ENCODE assay signal across 14 cellular contexts in the genomic region with DNA sequence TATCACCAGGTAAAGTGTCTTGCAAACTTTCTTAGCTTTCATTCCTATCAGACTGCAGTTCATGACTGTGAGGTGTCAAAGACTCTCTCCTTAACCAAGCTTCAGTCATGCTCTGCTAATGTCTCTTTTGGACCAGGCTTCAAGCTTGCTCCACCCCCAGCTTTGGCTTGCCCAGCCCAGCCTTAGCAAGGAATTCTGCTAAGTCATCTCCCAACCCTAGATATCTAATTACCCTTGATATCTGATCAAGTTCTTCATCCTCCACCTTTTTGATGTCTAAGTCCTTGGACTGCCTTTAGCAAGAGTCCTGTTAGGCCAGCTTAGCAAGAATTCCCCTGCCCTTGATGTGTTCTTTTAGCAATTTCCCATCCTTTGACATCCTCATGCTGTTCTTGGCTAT.
DNase-seq lines count a peak whose midpoint lies in the region; ATAC-seq and TF ChIP-seq lines count a peak whose summit lies in the region.
"Had no signal": no experiment of that assay in that cellular context is flagged by ENCODE, and none has a peak within 500 bp of the region (broad histone marks: within the 10 kb centered on the region; RNA-seq: fewer than 3 reads in every experiment).

No MANE protein-coding gene starts in this region.

- no peak overlapping the region for H3K4ac ChIP-seq in mesendoderm (ENCODE audit: low read depth, low read length)

- peaks cover 10% of the 10 kb centered on the region; the same call in 1 of the 2 replicates for H3F3A ChIP-seq in DOHH2 (ENCODE audit: control insufficient read depth, insufficient read depth)

- TF ChIP-seq CTCF in DOHH2 (IDR thresholded peaks at IDR 0.05; ENCODE audit: low read depth, low read length, poor library complexity, severe bottlenecking), result no peak
- TF ChIP-seq CTCF in brain microvascular endothelial cell (IDR thresholded peaks at IDR 0.05; ENCODE audit: low read depth, low read length, missing control alignments), result no peak

- no peak overlapping the region for H3K4me3 Mint-ChIP-seq in activated naive CD8-positive, alpha-beta T cell treated with anti-CD3 and anti-CD28 coated beads for 36 hours
- H3K4me3 Mint-ChIP-seq in natural killer cell treated with Interleukin-12 subunit alpha and Interleukin-12 subunit beta and Interleukin-15 and Interleukin-18, amount 100 ng/mL, for 72 hours, result no peak overlapping the region
- H3K4me3 Mint-ChIP-seq: nephron had no signal

- H3K36me3 ChIP-seq in DOHH2 (ENCODE audit: control insufficient read depth, low read length) (peaks cover 9% of the 10 kb centered on the region), brain microvascular endothelial cell (replicated peaks) (no peaks in the 10 kb centered on the region), mesendoderm (ENCODE audit: control insufficient read depth, insufficient read depth, low read length) (no peaks in the 10 kb centered on the region)

- peak overlapping the region; percentile 22 for H3K4me2 ChIP-seq in DOHH2 (ENCODE audit: low read length)
- H3K4me2 ChIP-seq in mesendoderm (ENCODE audit: low read length), result no peak overlapping the region

- H3K23ac ChIP-seq in mesendoderm (ENCODE audit: low read length), result no peak overlapping the region

- no peak overlapping the region for H2BK15ac ChIP-seq in mesendoderm (replicated peaks; ENCODE audit: low read depth)

- H3K4me3 ChIP-seq in DOHH2 (ENCODE audit: low read length), result no peak overlapping the region
- no peak overlapping the region for H3K4me3 ChIP-seq in brain microvascular endothelial cell (ENCODE audit: low read depth, low read length)
- H3K4me3 ChIP-seq in mesendoderm (ENCODE audit: low read length), result no peak overlapping the region
- H3K4me3 ChIP-seq: skin epidermis had no signal

- no peaks in the 10 kb centered on the region for H3K27me3 ChIP-seq in DOHH2 (ENCODE audit: control insufficient read depth, low read length)
- no peaks in the 10 kb centered on the region for H3K27me3 ChIP-seq in brain microvascular endothelial cell (replicated peaks)
- no peaks in the 10 kb centered on the region for H3K27me3 ChIP-seq in mesendoderm (ENCODE audit: insufficient read depth, low read length, poor library complexity)

- H2BK120ac ChIP-seq in mesendoderm (ENCODE audit: low read depth, low read length), result no peak overlapping the region

- no peaks in the 10 kb centered on the region for H3K9me3 ChIP-seq in DOHH2 (ENCODE audit: control insufficient read depth, insufficient read depth, low read length)

- H3K79me2 ChIP-seq in DOHH2 (ENCODE audit: control insufficient read depth, low read length), result peaks cover 52% of the 10 kb centered on the region
- no peaks in the 10 kb centered on the region for H3K79me2 ChIP-seq in mesendoderm (ENCODE audit: control insufficient read depth, insufficient read depth, low read length)

- in situ Hi-C loops in brain microvascular endothelial cell (cut with HindIII; ENCODE audit: low pct_ligation_motif_present, low sequenced_read_pairs), result no loop called here

- H4K5ac ChIP-seq in mesendoderm (ENCODE audit: low read length), result no peak overlapping the region

- no peaks in the 10 kb centered on the region for H3K4me1 Mint-ChIP-seq in activated naive CD8-positive, alpha-beta T cell treated with anti-CD3 and anti-CD28 coated beads for 36 hours
- H3K4me1 Mint-ChIP-seq in natural killer cell treated with Interleukin-12 subunit alpha and Interleukin-12 subunit beta and Interleukin-15 and Interleukin-18, amount 100 ng/mL, for 72 hours (ENCODE audit: low read depth in 2 of 2), result no peaks in the 10 kb centered on the region

- H3K79me1 ChIP-seq in mesendoderm (ENCODE audit: low read length), result peaks cover 3% of the 10 kb centered on the region

- H3K9me2 ChIP-seq in DOHH2 (replicated peaks; ENCODE audit: control insufficient read depth, low read length), result no peaks in the 10 kb centered on the region

- H3K18ac ChIP-seq in mesendoderm (ENCODE audit: low read length), result no peak overlapping the region

- no peaks in the 10 kb centered on the region for H3K9me3 Mint-ChIP-seq in activated naive CD8-positive, alpha-beta T cell treated with anti-CD3 and anti-CD28 coated beads for 36 hours
- no peaks in the 10 kb centered on the region for H3K9me3 Mint-ChIP-seq in natural killer cell treated with Interleukin-12 subunit alpha and Interleukin-12 subunit beta and Interleukin-15 and Interleukin-18, amount 100 ng/mL, for 72 hours
- H3K9me3 Mint-ChIP-seq: activated T-helper 2 cell treated with anti-CD3 and anti-CD28 coated beads, Interferon-gamma antibody, Interleukin-2, Interleukin-4, amounts not matched to agents 10 μg/mL and 5 μg/mL and 100 μg/mL, durations not matched to agents 14 hours and 24 hours and 36 hours; nephron had no signal

- no peak overlapping the region for H3K27ac Mint-ChIP-seq in activated naive CD8-positive, alpha-beta T cell treated with anti-CD3 and anti-CD28 coated beads for 36 hours
- H3K27ac Mint-ChIP-seq in natural killer cell treated with Interleukin-12 subunit alpha and Interleukin-12 subunit beta and Interleukin-15 and Interleukin-18, amount 100 ng/mL, for 72 hours, result no peak overlapping the region
- H3K27ac Mint-ChIP-seq: activated T-helper 2 cell treated with anti-CD3 and anti-CD28 coated beads, Interferon-gamma antibody, Interleukin-2, Interleukin-4, amounts not matched to agents 10 μg/mL and 5 μg/mL and 100 μg/mL, durations not matched to agents 14 hours and 24 hours and 36 hours had no signal

- H3K27ac ChIP-seq in DOHH2 (ENCODE audit: low read depth, low read length) (peak overlapping the region; percentile 40), brain microvascular endothelial cell (no peak overlapping the region), mesendoderm (ENCODE audit: low read depth, low read length) (no peak overlapping the region)
- H3K27ac ChIP-seq: skin epidermis had no signal

- no peak for ATAC-seq in HG02623 (IDR thresholded peaks at IDR 0.05; ENCODE audit: unreplicated experiment)
- ATAC-seq in natural killer cell treated with Interleukin-12 subunit alpha and Interleukin-12 subunit beta and Interleukin-15 and Interleukin-18, amount 100 ng/mL, for 72 hours, result no peak

- no peak overlapping the region for H2AK5ac ChIP-seq in mesendoderm (ENCODE audit: low read length)

- H3K9ac ChIP-seq in mesendoderm (ENCODE audit: low read length), result no peak overlapping the region

- H4K20me1 ChIP-seq in DOHH2 (ENCODE audit: control insufficient read depth, insufficient read depth, low read depth, low read length), result no peaks in the 10 kb centered on the region

- no peak overlapping the region for H3K56ac ChIP-seq in mesendoderm (ENCODE audit: low read length)

- H3K27me3 Mint-ChIP-seq in activated naive CD8-positive, alpha-beta T cell treated with anti-CD3 and anti-CD28 coated beads for 36 hours, result no peaks in the 10 kb centered on the region
- H3K27me3 Mint-ChIP-seq in natural killer cell treated with Interleukin-12 subunit alpha and Interleukin-12 subunit beta and Interleukin-15 and Interleukin-18, amount 100 ng/mL, for 72 hours, result no peaks in the 10 kb centered on the region

- peak overlapping the region; percentile 56 for H4K8ac ChIP-seq in mesendoderm (ENCODE audit: low read depth, low read length)

- DNase-seq in M059J (ENCODE audit: low read depth) (peak; percentile 52), brain microvascular endothelial cell (peak; percentile 31), mesendoderm (peak; percentile 83), SHP77 (lab: John Stamatoyannopoulos, UW) (no peak)
- no peak for DNase-seq in activated naive CD8-positive, alpha-beta T cell treated with anti-CD3 and anti-CD28 coated beads for 36 hours
- DNase-seq in natural killer cell treated with Interleukin-12 subunit alpha and Interleukin-12 subunit beta and Interleukin-15 and Interleukin-18, amount 100 ng/mL, for 72 hours (ENCODE audit: low spot score), result no peak
- DNase-seq: activated CD4-positive, alpha-beta T cell treated with anti-CD3 and anti-CD28 coated beads, Interleukin-2, amount 50 U/mL, for 4 hours; NCI-H1417; SW 1271 had no signal

- no peak overlapping the region for H2BK5ac ChIP-seq in mesendoderm (ENCODE audit: low read length)

- H3K4me1 ChIP-seq in DOHH2 (ENCODE audit: control insufficient read depth, low read length) (peaks cover 65% of the 10 kb centered on the region), mesendoderm (ENCODE audit: control insufficient read depth, low read depth, low read length) (peaks cover 2% of the 10 kb centered on the region)

- H3K36me3 Mint-ChIP-seq in activated naive CD8-positive, alpha-beta T cell treated with anti-CD3 and anti-CD28 coated beads for 36 hours, result peaks cover 5% of the 10 kb centered on the region
- no peaks in the 10 kb centered on the region for H3K36me3 Mint-ChIP-seq in natural killer cell treated with Interleukin-12 subunit alpha and Interleukin-12 subunit beta and Interleukin-15 and Interleukin-18, amount 100 ng/mL, for 72 hours

Comparison
In these comparisons a context has a peak if more than half of its experiments do, and no peak if none do; other contexts are left out.
1. DNase-seq: peak in M059J (single experiment), brain microvascular endothelial cell (single experiment) and mesendoderm (single experiment); none in activated naive CD8-positive, alpha-beta T cell treated with anti-CD3 and anti-CD28 coated beads for 36 hours (single experiment), SHP77 (0 of 2) and natural killer cell treated with Interleukin-12 subunit alpha and Interleukin-12 subunit beta and Interleukin-15 and Interleukin-18, amount 100 ng/mL, for 72 hours (single experiment).